In genomic region chr14:36423430-36423829, GRCh38 we compare ENCODE assay signal across 18 cellular contexts.
DNase-seq lines count a peak whose midpoint lies in the region; ATAC-seq lines count a peak whose summit lies in the region.
"Had no signal": no experiment of that assay in that cellular context is flagged by ENCODE, and none has a peak within 500 bp of the region (broad histone marks: within the 10 kb centered on the region; RNA-seq: fewer than 3 reads in every experiment).

No MANE protein-coding gene starts in this region.

- DNase-seq in Karpas-422 = no peak
- peak; percentile 90 for DNase-seq in NCI-H146 (lab: John Stamatoyannopoulos, UW)
- DNase-seq in NCI-H69 (lab: John Stamatoyannopoulos, UW) = peak; percentile 94
- peak; percentile 43 for DNase-seq in neuronal stem cell (ENCODE audit: low spot score)
- DNase-seq in cerebellar nuclear complex (lab: John Stamatoyannopoulos, UW) = no peak
- DNase-seq in left lobe of liver (ENCODE audit: low spot score) = no peak
- DNase-seq: ACHN; C1 segment of cervical spinal cord; CD8-positive, alpha-beta memory T cell; DND-41; H9; KBM-7; NCI-H1436 treated with DMSO at 0.1 percent for 48 hours; NCI-H2081 treated with DMSO at 0.1 percent for 48 hours; T-helper 1 cell; T-helper 9 cell had no signal

- H2AK5ac ChIP-seq in neuronal stem cell (ENCODE audit: low read depth, low read length) = no peak overlapping the region

- no peaks in the 10 kb centered on the region for H4K20me1 ChIP-seq in Karpas-422 (ENCODE audit: insufficient read depth, low read depth, low read length)

- no peak overlapping the region for H3K14ac ChIP-seq in neuronal stem cell (ENCODE audit: low read length)

- H3K4ac ChIP-seq in neuronal stem cell (ENCODE audit: low read length) = no peak overlapping the region

- no peak overlapping the region for H2BK12ac ChIP-seq in neuronal stem cell (ENCODE audit: low read length)

- peak overlapping the region; percentile 59 for H3K4me2 ChIP-seq in Karpas-422 (ENCODE audit: low read depth, low read length, poor library complexity, severe bottlenecking)
- no peak overlapping the region for H3K4me2 ChIP-seq in neuronal stem cell (ENCODE audit: insufficient read depth, low read length, poor library complexity, severe bottlenecking)

- no peaks in the 10 kb centered on the region for H3K79me2 ChIP-seq in Karpas-422 (ENCODE audit: low read length)

- no peak overlapping the region for H3K23ac ChIP-seq in neuronal stem cell (ENCODE audit: low read depth, low read length, poor library complexity)

- ATAC-seq in HG03175 (IDR thresholded peaks at IDR 0.05; ENCODE audit: unreplicated experiment) (no peak), left lobe of liver (no peak)
- ATAC-seq: HepG2 had no signal

- WGBS in neuronal stem cell (ENCODE audit: extremely low coverage in 2 of 2, insufficient read length in 2 of 2, insufficient replicate concordance in 1 of 2), 2 donors = no CpG with 5 or more reads among the region's 5 CpGs

- peak overlapping the region; percentile 85 for H3K27ac ChIP-seq in Karpas-422 (ENCODE audit: low read length)
- no peak overlapping the region for H3K27ac ChIP-seq in neuronal stem cell (replicated peaks; ENCODE audit: low read length)

- no peaks in the 10 kb centered on the region for H3K9me3 ChIP-seq in Karpas-422 (ENCODE audit: low read length)
- no peaks in the 10 kb centered on the region for H3K9me3 ChIP-seq in neuronal stem cell (replicated peaks in 1 of 2; ENCODE audit: control insufficient read depth in 2 of 2, insufficient read depth in 1 of 2, low read depth in 1 of 2, low read length in 2 of 2)

- H3K79me1 ChIP-seq in neuronal stem cell (ENCODE audit: low read depth, low read length) = no peaks in the 10 kb centered on the region

- no peak overlapping the region for H2BK120ac ChIP-seq in neuronal stem cell (ENCODE audit: low read depth, low read length)

- H3K4me1 ChIP-seq in Karpas-422 (ENCODE audit: low read length) = peaks cover 64% of the 10 kb centered on the region
- H3K4me1 ChIP-seq in neuronal stem cell (ENCODE audit: control insufficient read depth in 2 of 2, insufficient read depth in 1 of 2, low read depth in 1 of 2, low read length in 2 of 2) = peaks cover 0 to 12% of the 10 kb centered on the region in 2 donors

- H3K9ac ChIP-seq in Karpas-422 (ENCODE audit: low read length) (peak overlapping the region; percentile 12; the same call in 1 of the 2 replicates), neuronal stem cell (ENCODE audit: low read depth, low read length, poor library complexity) (no peak overlapping the region)

- H4K8ac ChIP-seq in neuronal stem cell (ENCODE audit: low read depth, low read length) = no peak overlapping the region

- no peak overlapping the region for H2BK5ac ChIP-seq in neuronal stem cell (ENCODE audit: low read length)

- H4K91ac ChIP-seq in neuronal stem cell (ENCODE audit: low read depth, low read length, poor library complexity) = no peak overlapping the region

- H3K4me3 ChIP-seq in Karpas-422 (ENCODE audit: low read length) (no peak overlapping the region), neuronal stem cell (ENCODE audit: low read length in 2 of 2) (no peak overlapping the region)

- H3K36me3 ChIP-seq in Karpas-422 (ENCODE audit: insufficient read depth, low read length) (no peaks in the 10 kb centered on the region), neuronal stem cell (replicated peaks in 1 of 2; ENCODE audit: control insufficient read depth in 2 of 2, insufficient read depth in 2 of 2, low read length in 2 of 2) (no peaks in the 10 kb centered on the region)

- H3K9me2 ChIP-seq in Karpas-422 (replicated peaks; ENCODE audit: insufficient read depth, low read length) = no peaks in the 10 kb centered on the region

- H2AFZ ChIP-seq in Karpas-422 (ENCODE audit: low read length) (peak overlapping the region; percentile 25; the same call in 1 of the 2 replicates), neuronal stem cell (ENCODE audit: low read length) (no peak overlapping the region)

- no peaks in the 10 kb centered on the region for H3K27me3 ChIP-seq in Karpas-422 (ENCODE audit: low read length)
- peaks cover 0 to 88% (median 7%) of the 10 kb centered on the region in 3 experiments for H3K27me3 ChIP-seq in neuronal stem cell (ENCODE audit: control insufficient read depth in 3 of 3, insufficient read depth in 3 of 3, low read depth in 1 of 3, low read length in 3 of 3)

- H2BK15ac ChIP-seq in neuronal stem cell (ENCODE audit: low read length) = no peak overlapping the region

- no peak overlapping the region for H3K18ac ChIP-seq in neuronal stem cell (ENCODE audit: low read length)

Comparison
In these comparisons a context has a peak if more than half of its experiments do, and no peak if none do; other contexts are left out.
1. DNase-seq: peak in NCI-H146 (single experiment), NCI-H69 (single experiment) and neuronal stem cell (single experiment); none in Karpas-422 (single experiment), cerebellar nuclear complex (0 of 2) and left lobe of liver (single experiment).